1 cellular context compared by ENCODE assay signal in the genomic region with DNA sequence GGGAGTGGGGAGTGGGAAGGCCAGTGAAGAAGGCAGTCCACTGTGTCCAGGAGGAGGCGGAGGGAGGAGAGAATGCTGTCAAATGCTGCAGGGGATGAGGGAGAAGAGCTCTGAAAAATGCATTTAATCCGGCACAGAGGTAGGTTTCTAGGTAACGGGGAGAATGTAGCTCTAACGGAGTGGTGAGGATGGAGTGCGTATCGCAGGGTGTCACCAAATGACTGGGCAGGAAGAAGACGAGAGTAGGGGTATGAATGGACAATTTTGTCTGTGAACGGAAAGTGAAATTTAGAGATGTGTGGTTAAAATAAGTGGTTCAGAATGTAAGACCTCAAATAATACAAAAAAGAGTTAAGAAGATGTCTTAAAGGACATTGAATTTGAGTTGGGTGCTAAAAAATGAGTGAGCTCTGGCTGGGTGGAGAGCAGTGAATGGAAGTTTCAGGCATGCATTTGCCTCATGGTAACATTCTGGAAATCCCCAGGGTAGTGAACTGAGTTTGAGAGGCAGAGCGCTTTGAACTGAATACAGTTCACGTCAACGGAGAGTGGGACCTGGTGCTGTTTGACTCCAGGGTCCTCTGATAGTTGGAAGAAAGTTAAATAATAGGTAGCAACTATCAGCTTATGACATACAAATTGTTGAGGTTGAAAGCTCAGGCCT.
TF ChIP-seq lines count a peak whose summit lies in the region.

No MANE protein-coding gene starts in this region.

TF ChIP-seq in WTC11, 78 proteins besides CTCF, POLR2A, EP300 and RAD21 (continued from another document):
- TF ChIP-seq, protein P1, sequence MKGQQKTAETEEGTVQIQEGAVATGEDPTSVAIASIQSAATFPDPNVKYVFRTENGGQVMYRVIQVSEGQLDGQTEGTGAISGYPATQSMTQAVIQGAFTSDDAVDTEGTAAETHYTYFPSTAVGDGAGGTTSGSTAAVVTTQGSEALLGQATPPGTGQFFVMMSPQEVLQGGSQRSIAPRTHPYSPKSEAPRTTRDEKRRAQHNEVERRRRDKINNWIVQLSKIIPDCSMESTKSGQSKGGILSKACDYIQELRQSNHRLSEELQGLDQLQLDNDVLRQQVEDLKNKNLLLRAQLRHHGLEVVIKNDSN (CRISPR knock-in tag; IDR thresholded peaks at IDR 0.05): no peak
- TF ChIP-seq, protein P2, sequence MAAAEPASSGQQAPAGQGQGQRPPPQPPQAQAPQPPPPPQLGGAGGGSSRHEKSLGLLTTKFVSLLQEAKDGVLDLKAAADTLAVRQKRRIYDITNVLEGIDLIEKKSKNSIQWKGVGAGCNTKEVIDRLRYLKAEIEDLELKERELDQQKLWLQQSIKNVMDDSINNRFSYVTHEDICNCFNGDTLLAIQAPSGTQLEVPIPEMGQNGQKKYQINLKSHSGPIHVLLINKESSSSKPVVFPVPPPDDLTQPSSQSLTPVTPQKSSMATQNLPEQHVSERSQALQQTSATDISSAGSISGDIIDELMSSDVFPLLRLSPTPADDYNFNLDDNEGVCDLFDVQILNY (CRISPR knock-in tag; IDR thresholded peaks at IDR 0.05): no peak
- TF ChIP-seq, protein P3, sequence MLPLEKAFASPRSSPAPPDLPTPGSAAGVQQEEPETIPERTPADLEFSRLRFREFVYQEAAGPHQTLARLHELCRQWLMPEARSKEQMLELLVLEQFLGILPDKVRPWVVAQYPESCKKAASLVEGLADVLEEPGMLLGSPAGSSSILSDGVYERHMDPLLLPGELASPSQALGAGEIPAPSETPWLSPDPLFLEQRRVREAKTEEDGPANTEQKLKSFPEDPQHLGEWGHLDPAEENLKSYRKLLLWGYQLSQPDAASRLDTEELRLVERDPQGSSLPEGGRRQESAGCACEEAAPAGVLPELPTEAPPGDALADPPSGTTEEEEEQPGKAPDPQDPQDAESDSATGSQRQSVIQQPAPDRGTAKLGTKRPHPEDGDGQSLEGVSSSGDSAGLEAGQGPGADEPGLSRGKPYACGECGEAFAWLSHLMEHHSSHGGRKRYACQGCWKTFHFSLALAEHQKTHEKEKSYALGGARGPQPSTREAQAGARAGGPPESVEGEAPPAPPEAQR (CRISPR knock-in tag; IDR thresholded peaks at IDR 0.05): no peak
- TF ChIP-seq, protein P4, sequence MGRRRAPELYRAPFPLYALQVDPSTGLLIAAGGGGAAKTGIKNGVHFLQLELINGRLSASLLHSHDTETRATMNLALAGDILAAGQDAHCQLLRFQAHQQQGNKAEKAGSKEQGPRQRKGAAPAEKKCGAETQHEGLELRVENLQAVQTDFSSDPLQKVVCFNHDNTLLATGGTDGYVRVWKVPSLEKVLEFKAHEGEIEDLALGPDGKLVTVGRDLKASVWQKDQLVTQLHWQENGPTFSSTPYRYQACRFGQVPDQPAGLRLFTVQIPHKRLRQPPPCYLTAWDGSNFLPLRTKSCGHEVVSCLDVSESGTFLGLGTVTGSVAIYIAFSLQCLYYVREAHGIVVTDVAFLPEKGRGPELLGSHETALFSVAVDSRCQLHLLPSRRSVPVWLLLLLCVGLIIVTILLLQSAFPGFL (CRISPR knock-in tag; IDR thresholded peaks at IDR 0.05; ENCODE audit: borderline replicate concordance): no peak
- TF ChIP-seq ATF1 (CRISPR knock-in tag; IDR thresholded peaks at IDR 0.05): no peak
- TF ChIP-seq, protein P5, sequence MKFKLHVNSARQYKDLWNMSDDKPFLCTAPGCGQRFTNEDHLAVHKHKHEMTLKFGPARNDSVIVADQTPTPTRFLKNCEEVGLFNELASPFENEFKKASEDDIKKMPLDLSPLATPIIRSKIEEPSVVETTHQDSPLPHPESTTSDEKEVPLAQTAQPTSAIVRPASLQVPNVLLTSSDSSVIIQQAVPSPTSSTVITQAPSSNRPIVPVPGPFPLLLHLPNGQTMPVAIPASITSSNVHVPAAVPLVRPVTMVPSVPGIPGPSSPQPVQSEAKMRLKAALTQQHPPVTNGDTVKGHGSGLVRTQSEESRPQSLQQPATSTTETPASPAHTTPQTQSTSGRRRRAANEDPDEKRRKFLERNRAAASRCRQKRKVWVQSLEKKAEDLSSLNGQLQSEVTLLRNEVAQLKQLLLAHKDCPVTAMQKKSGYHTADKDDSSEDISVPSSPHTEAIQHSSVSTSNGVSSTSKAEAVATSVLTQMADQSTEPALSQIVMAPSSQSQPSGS (CRISPR knock-in tag; IDR thresholded peaks at IDR 0.05; ENCODE audit: borderline replicate concordance, low read depth): no peak
